In the genomic region with DNA sequence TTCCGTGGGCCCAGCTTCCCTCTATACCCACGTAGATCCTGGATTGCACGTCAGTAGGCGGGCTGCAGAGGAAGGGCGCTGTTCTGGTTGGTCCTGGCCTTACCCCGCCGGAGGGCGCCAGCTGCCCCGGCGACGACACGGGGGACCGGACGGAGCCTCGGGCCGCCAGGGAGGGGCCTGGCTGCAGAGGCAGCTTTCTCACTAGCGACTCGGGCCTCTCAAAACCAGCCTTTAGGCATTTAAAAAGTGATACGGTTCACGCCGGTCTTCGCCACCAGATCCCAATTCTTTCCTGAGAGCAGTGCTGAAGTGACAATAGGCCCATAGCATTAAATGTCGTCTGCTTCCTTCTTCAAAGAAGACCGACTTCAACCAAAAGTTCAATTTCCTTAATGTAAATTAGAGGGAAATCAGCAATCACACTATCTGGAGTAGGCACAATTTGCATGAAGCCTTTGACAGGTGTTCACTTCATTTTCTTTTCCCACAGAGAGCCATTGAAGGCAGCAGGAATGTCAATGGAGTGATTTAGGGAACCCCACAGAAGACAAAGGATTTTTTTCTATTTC, we compare ENCODE assay signal across 1 cellular context.
TF ChIP-seq lines count a peak whose summit lies in the region.

No MANE protein-coding gene starts in this region.

TF ChIP-seq in K562, 482 proteins besides CTCF, POLR2A, EP300 and RAD21 (continued from another document):
- TF ChIP-seq, protein P1, sequence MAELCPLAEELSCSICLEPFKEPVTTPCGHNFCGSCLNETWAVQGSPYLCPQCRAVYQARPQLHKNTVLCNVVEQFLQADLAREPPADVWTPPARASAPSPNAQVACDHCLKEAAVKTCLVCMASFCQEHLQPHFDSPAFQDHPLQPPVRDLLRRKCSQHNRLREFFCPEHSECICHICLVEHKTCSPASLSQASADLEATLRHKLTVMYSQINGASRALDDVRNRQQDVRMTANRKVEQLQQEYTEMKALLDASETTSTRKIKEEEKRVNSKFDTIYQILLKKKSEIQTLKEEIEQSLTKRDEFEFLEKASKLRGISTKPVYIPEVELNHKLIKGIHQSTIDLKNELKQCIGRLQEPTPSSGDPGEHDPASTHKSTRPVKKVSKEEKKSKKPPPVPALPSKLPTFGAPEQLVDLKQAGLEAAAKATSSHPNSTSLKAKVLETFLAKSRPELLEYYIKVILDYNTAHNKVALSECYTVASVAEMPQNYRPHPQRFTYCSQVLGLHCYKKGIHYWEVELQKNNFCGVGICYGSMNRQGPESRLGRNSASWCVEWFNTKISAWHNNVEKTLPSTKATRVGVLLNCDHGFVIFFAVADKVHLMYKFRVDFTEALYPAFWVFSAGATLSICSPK (IDR thresholded peaks at IDR 0.05; ENCODE audit: borderline replicate concordance), result no peak
- TF ChIP-seq, protein P2, sequence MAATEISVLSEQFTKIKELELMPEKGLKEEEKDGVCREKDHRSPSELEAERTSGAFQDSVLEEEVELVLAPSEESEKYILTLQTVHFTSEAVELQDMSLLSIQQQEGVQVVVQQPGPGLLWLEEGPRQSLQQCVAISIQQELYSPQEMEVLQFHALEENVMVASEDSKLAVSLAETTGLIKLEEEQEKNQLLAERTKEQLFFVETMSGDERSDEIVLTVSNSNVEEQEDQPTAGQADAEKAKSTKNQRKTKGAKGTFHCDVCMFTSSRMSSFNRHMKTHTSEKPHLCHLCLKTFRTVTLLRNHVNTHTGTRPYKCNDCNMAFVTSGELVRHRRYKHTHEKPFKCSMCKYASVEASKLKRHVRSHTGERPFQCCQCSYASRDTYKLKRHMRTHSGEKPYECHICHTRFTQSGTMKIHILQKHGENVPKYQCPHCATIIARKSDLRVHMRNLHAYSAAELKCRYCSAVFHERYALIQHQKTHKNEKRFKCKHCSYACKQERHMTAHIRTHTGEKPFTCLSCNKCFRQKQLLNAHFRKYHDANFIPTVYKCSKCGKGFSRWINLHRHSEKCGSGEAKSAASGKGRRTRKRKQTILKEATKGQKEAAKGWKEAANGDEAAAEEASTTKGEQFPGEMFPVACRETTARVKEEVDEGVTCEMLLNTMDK (IDR thresholded peaks at IDR 0.05; ENCODE audit: borderline replicate concordance, insufficient read depth, low read depth, low read length, poor library complexity, severe bottlenecking), result peak; percentile 75
- TF ChIP-seq KAT8 (IDR thresholded peaks at IDR 0.05; ENCODE audit: low read depth) (no peak), SMAD4 (CRISPR knock-in tag; conservative IDR thresholded peaks at IDR 0.05) (no peak), GTF2E2 (tag; IDR thresholded peaks at IDR 0.05) (no peak), NEUROD1 (IDR thresholded peaks at IDR 0.05; ENCODE audit: borderline replicate concordance, low read depth, low read length, partially characterized antibody) (no peak), SRF (CRISPR knock-in tag; IDR thresholded peaks at IDR 0.05) (peak in 1 of 2 experiments; percentile 76; a peak in 1 of 4 replicates), CREM (IDR thresholded peaks at IDR 0.05; ENCODE audit: low read depth) (peak; percentile 78), ZBTB7A (IDR thresholded peaks at IDR 0.05; ENCODE audit: borderline replicate concordance, control insufficient read depth, low read depth, low read length) (peak; percentile 46; the same call in 1 of the 2 replicates), RBFOX2 (IDR thresholded peaks at IDR 0.05; ENCODE audit: low read depth, low read length) (peak; percentile 45), HMGN3 (IDR thresholded peaks at IDR 0.05; ENCODE audit: borderline replicate concordance, extremely low read depth, insufficient read length, low read depth, low read length) (peak; percentile 61), NONO (IDR thresholded peaks at IDR 0.05; ENCODE audit: low read depth in 2 of 2, low read length in 1 of 2) (no peak), RCOR1 (IDR thresholded peaks at IDR 0.05; ENCODE audit: borderline replicate concordance in 1 of 2, low read depth in 2 of 2, low read length in 2 of 2) (0 out of 4 replicates have a peak, but pooled peaks of 1 of the 2 experiments have one; percentile 10), HDAC2 (IDR thresholded peaks at IDR 0.05) (no peak), CCNT2 (IDR thresholded peaks at IDR 0.05; ENCODE audit: borderline replicate concordance, extremely low read depth, insufficient read length, low read depth, low read length) (peak; percentile 31), MAFF (IDR thresholded peaks at IDR 0.05; ENCODE audit: low read length) (no peak), BRD9 (IDR thresholded peaks at IDR 0.05; ENCODE audit: low read depth, partially characterized antibody) (no peak), ATF1 (CRISPR knock-in tag; IDR thresholded peaks at IDR 0.05) (no peak), ATF1 (tag; IDR thresholded peaks at IDR 0.05) (peak; percentile 79)
- TF ChIP-seq, protein P3, sequence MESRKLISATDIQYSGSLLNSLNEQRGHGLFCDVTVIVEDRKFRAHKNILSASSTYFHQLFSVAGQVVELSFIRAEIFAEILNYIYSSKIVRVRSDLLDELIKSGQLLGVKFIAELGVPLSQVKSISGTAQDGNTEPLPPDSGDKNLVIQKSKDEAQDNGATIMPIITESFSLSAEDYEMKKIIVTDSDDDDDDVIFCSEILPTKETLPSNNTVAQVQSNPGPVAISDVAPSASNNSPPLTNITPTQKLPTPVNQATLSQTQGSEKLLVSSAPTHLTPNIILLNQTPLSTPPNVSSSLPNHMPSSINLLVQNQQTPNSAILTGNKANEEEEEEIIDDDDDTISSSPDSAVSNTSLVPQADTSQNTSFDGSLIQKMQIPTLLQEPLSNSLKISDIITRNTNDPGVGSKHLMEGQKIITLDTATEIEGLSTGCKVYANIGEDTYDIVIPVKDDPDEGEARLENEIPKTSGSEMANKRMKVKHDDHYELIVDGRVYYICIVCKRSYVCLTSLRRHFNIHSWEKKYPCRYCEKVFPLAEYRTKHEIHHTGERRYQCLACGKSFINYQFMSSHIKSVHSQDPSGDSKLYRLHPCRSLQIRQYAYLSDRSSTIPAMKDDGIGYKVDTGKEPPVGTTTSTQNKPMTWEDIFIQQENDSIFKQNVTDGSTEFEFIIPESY (CRISPR knock-in tag; IDR thresholded peaks at IDR 0.05), result peak; percentile 81; the same call in 1 of the 2 replicates
- TF ChIP-seq, protein P4, sequence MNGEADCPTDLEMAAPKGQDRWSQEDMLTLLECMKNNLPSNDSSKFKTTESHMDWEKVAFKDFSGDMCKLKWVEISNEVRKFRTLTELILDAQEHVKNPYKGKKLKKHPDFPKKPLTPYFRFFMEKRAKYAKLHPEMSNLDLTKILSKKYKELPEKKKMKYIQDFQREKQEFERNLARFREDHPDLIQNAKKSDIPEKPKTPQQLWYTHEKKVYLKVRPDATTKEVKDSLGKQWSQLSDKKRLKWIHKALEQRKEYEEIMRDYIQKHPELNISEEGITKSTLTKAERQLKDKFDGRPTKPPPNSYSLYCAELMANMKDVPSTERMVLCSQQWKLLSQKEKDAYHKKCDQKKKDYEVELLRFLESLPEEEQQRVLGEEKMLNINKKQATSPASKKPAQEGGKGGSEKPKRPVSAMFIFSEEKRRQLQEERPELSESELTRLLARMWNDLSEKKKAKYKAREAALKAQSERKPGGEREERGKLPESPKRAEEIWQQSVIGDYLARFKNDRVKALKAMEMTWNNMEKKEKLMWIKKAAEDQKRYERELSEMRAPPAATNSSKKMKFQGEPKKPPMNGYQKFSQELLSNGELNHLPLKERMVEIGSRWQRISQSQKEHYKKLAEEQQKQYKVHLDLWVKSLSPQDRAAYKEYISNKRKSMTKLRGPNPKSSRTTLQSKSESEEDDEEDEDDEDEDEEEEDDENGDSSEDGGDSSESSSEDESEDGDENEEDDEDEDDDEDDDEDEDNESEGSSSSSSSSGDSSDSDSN (IDR thresholded peaks at IDR 0.05; ENCODE audit: borderline replicate concordance in 1 of 2, low read depth in 2 of 2, low read length in 2 of 2), result peak in 1 of 2 experiments; percentile 79; a peak in 1 of 4 replicates
- TF ChIP-seq, protein P5, sequence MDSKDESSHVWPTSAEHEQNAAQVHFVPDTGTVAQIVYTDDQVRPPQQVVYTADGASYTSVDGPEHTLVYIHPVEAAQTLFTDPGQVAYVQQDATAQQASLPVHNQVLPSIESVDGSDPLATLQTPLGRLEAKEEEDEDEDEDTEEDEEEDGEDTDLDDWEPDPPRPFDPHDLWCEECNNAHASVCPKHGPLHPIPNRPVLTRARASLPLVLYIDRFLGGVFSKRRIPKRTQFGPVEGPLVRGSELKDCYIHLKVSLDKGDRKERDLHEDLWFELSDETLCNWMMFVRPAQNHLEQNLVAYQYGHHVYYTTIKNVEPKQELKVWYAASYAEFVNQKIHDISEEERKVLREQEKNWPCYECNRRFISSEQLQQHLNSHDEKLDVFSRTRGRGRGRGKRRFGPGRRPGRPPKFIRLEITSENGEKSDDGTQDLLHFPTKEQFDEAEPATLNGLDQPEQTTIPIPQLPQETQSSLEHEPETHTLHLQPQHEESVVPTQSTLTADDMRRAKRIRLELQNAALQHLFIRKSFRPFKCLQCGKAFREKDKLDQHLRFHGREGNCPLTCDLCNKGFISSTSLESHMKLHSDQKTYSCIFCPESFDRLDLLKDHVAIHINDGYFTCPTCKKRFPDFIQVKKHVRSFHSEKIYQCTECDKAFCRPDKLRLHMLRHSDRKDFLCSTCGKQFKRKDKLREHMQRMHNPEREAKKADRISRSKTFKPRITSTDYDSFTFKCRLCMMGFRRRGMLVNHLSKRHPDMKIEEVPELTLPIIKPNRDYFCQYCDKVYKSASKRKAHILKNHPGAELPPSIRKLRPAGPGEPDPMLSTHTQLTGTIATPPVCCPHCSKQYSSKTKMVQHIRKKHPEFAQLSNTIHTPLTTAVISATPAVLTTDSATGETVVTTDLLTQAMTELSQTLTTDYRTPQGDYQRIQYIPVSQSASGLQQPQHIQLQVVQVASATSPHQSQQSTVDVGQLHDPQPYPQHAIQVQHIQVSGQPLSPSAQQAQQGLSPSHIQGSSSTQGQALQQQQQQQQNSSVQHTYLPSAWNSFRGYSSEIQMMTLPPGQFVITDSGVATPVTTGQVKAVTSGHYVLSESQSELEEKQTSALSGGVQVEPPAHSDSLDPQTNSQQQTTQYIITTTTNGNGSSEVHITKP (IDR thresholded peaks at IDR 0.05; ENCODE audit: partially characterized antibody), result no peak
- TF ChIP-seq, protein P6, sequence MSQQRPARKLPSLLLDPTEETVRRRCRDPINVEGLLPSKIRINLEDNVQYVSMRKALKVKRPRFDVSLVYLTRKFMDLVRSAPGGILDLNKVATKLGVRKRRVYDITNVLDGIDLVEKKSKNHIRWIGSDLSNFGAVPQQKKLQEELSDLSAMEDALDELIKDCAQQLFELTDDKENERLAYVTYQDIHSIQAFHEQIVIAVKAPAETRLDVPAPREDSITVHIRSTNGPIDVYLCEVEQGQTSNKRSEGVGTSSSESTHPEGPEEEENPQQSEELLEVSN (IDR thresholded peaks at IDR 0.05; ENCODE audit: borderline replicate concordance in 1 of 2, extremely low read depth in 1 of 2, insufficient read depth in 1 of 2, insufficient read length in 1 of 2, low read depth in 1 of 2, low read length in 1 of 2, poor library complexity in 1 of 2, severe bottlenecking in 1 of 2), result peak; percentile 48 to 79
- TF ChIP-seq, protein P7, sequence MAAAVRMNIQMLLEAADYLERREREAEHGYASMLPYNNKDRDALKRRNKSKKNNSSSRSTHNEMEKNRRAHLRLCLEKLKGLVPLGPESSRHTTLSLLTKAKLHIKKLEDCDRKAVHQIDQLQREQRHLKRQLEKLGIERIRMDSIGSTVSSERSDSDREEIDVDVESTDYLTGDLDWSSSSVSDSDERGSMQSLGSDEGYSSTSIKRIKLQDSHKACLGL (CRISPR knock-in tag; IDR thresholded peaks at IDR 0.05; ENCODE audit: borderline replicate concordance, poor library complexity, severe bottlenecking), result no peak
- TF ChIP-seq, protein P8, sequence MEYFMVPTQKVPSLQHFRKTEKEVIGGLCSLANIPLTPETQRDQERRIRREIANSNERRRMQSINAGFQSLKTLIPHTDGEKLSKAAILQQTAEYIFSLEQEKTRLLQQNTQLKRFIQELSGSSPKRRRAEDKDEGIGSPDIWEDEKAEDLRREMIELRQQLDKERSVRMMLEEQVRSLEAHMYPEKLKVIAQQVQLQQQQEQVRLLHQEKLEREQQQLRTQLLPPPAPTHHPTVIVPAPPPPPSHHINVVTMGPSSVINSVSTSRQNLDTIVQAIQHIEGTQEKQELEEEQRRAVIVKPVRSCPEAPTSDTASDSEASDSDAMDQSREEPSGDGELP (CRISPR knock-in tag; IDR thresholded peaks at IDR 0.05; ENCODE audit: borderline replicate concordance), result peak; percentile 81; the same call in 1 of the 2 replicates
- TF ChIP-seq, protein P9, sequence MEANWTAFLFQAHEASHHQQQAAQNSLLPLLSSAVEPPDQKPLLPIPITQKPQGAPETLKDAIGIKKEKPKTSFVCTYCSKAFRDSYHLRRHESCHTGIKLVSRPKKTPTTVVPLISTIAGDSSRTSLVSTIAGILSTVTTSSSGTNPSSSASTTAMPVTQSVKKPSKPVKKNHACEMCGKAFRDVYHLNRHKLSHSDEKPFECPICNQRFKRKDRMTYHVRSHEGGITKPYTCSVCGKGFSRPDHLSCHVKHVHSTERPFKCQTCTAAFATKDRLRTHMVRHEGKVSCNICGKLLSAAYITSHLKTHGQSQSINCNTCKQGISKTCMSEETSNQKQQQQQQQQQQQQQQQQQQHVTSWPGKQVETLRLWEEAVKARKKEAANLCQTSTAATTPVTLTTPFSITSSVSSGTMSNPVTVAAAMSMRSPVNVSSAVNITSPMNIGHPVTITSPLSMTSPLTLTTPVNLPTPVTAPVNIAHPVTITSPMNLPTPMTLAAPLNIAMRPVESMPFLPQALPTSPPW (CRISPR knock-in tag; IDR thresholded peaks at IDR 0.05), result peak; percentile 26; the same call in 1 of the 2 replicates
- TF ChIP-seq, protein P10, sequence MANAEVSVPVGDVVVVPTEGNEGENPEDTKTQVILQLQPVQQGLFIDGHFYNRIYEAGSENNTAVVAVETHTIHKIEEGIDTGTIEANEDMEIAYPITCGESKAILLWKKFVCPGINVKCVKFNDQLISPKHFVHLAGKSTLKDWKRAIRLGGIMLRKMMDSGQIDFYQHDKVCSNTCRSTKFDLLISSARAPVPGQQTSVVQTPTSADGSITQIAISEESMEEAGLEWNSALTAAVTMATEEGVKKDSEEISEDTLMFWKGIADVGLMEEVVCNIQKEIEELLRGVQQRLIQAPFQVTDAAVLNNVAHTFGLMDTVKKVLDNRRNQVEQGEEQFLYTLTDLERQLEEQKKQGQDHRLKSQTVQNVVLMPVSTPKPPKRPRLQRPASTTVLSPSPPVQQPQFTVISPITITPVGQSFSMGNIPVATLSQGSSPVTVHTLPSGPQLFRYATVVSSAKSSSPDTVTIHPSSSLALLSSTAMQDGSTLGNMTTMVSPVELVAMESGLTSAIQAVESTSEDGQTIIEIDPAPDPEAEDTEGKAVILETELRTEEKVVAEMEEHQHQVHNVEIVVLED (CRISPR knock-in tag; IDR thresholded peaks at IDR 0.05), result peak; percentile 25; the same call in 1 of the 2 replicates
